12 cellular contexts compared by ENCODE assay signal in genomic region chr1:156101880-156102279, GRCh38. TPM values are rescaled to one million over a fixed set of nuclear protein-coding genes. Genes with fewer than 3 reads are reported as not detected.
DNase-seq lines count a peak whose midpoint lies in the region; ATAC-seq, FAIRE-seq and TF ChIP-seq lines count a peak whose summit lies in the region.
"Had no signal": no experiment of that assay in that cellular context is flagged by ENCODE, and none has a peak within 500 bp of the region (broad histone marks: within the 10 kb centered on the region; RNA-seq: fewer than 3 reads in every experiment).

No MANE protein-coding gene starts in this region.

- no peak for TF ChIP-seq EP300 in A549 (IDR thresholded peaks at IDR 0.05)
- no peak for TF ChIP-seq EP300 in H1 (IDR thresholded peaks at IDR 0.05; ENCODE audit: borderline replicate concordance in 1 of 2, low read depth in 2 of 2, low read length in 2 of 2)

- H3K27ac Mint-ChIP-seq in HFFc6: peak overlapping the region; percentile 99

- H2BK15ac ChIP-seq in H1 (ENCODE audit: low read length): peak overlapping the region; percentile 90; the same call in 1 of the 2 replicates

- H3K27me3 ChIP-seq in H1 (replicated peaks in 1 of 4; ENCODE audit: control insufficient read depth in 3 of 4, extremely low read depth in 1 of 4, insufficient read depth in 3 of 4, low read length in 3 of 4): no peaks in the 10 kb centered on the region; a peak in 1 of 7 replicates
- no peaks in the 10 kb centered on the region for H3K27me3 ChIP-seq in osteoblast (ENCODE audit: insufficient read depth, low read length)

- H3K23ac ChIP-seq in H1 (ENCODE audit: insufficient read length): no peak overlapping the region

- H3K36me3 ChIP-seq in H1 (ENCODE audit: control insufficient read depth in 2 of 4, insufficient read depth in 4 of 4, low read length in 3 of 4): no peaks in the 10 kb centered on the region
- H3K36me3 ChIP-seq in osteoblast (ENCODE audit: insufficient read depth, low read length): no peaks in the 10 kb centered on the region

- no peak overlapping the region for H3K9ac ChIP-seq in H1 (replicated peaks in 1 of 4; ENCODE audit: extremely low read depth in 1 of 4, low read depth in 3 of 4, low read length in 3 of 4)

- H3K9me3 ChIP-seq in A549 (no peaks in the 10 kb centered on the region), H1 (ENCODE audit: insufficient read depth in 2 of 2, low read depth in 1 of 2, low read length in 1 of 2) (no peaks in the 10 kb centered on the region), osteoblast (ENCODE audit: low read depth, low read length) (no peaks in the 10 kb centered on the region)

- H2AK5ac ChIP-seq in H1 (ENCODE audit: low read depth, low read length): 0 out of 2 replicates have a peak overlapping the region, but pooled peaks have one; percentile 55

- WGBS in A549 (ENCODE audit: missing lambda C conversion rate): 58% methylated on average over 6 of the region's 6 CpGs
- WGBS in H1 (ENCODE audit: extremely low coverage in 1 of 2, insufficient coverage in 1 of 2, insufficient read length in 1 of 2, insufficient replicate concordance in 2 of 2, low coverage in 1 of 2, low lambda C conversion rate in 2 of 2, missing lambda C conversion rate in 1 of 2), 2 experiments: 83% methylated on average over 6 of the region's 6 CpGs; no CpG with 5 or more reads in 1 of the 2 experiments

- no peak overlapping the region for H3K56ac ChIP-seq in H1 (replicated peaks; ENCODE audit: insufficient read length, low read depth, low read length)

- ATAC-seq in A549: no peak
- no peak for ATAC-seq in omental fat pad (ENCODE audit: low FRiP score)

- H4K20me1 ChIP-seq in H1 (replicated peaks in 1 of 2; ENCODE audit: control insufficient read depth in 1 of 2, insufficient read depth in 2 of 2, low read length in 2 of 2) (peaks cover 0 to 6% of the 10 kb centered on the region in 2 experiments), osteoblast (ENCODE audit: insufficient read depth, low read length) (no peaks in the 10 kb centered on the region)

- no peaks in the 10 kb centered on the region; the same call in 1 of the 2 replicates for H3K36me3 Mint-ChIP-seq in HFFc6 (ENCODE audit: low read depth)

- POLR2A ChIA-PET in A549 (lab: Yijun Ruan, JAX) (interaction anchor here (1.2 to 3.0 kb wide), 2 partner anchors 13 to 28 kb away, joined by 3 to 15 read pairs; partner anchors contain the start of gene LMNA), H1 (lab: Charles Lee; ENCODE audit: partially characterized antibody) (interaction anchor here (0.7 to 29.6 kb wide), 6 partner anchors 10 to 111 kb away, joined by 3 to 763 read pairs (median 4); partner anchors contain the start of genes LMNA, MEX3A and PMF1)

- CTCF ChIA-PET in A549 (lab: Yijun Ruan, JAX): interaction anchor here (1.2 to 29.4 kb wide), 5 partner anchors 10 to 122 kb away, joined by 4 to 2239 read pairs (median 8); partner anchors contain the start of genes LMNA and SEMA4A
- CTCF ChIA-PET in H1 (lab: Charles Lee; ENCODE audit: partially characterized antibody): interaction anchor here (0.6 to 29.5 kb wide), 8 partner anchors 6 to 118 kb away, joined by 3 to 1994 read pairs (median 3); partner anchors contain the start of genes LMNA, MEX3A and PMF1

- no peak overlapping the region for H4K91ac ChIP-seq in H1 (replicated peaks; ENCODE audit: insufficient read length, low read length)

- H3K4me1 ChIP-seq in A549: peaks cover 75% of the 10 kb centered on the region
- peaks cover under 1 to 33% (median 27%) of the 10 kb centered on the region in 4 experiments for H3K4me1 ChIP-seq in H1 (replicated peaks in 1 of 4; ENCODE audit: control insufficient read depth in 3 of 4, insufficient read depth in 4 of 4, low read length in 3 of 4)
- H3K4me1 ChIP-seq in osteoblast (ENCODE audit: insufficient read depth, low read length): peaks cover 63% of the 10 kb centered on the region

- H3K9me3 Mint-ChIP-seq in HFFc6: no peaks in the 10 kb centered on the region

- FAIRE-seq in A549 (lab: Jason Lieb, UNC) (no peak), H1 (lab: Jason Lieb, UNC) (no peak)

- H2AFZ ChIP-seq in H1 (ENCODE audit: low read length) (no peak overlapping the region), osteoblast (ENCODE audit: low read length) (no peak overlapping the region)

- no peak overlapping the region for H2BK20ac ChIP-seq in H1 (ENCODE audit: low read length)

- peaks cover 83% of the 10 kb centered on the region for H3K4me1 Mint-ChIP-seq in HFFc6 (ENCODE audit: low read depth)

- no peak overlapping the region for H3K4me3 Mint-ChIP-seq in HFFc6

- TF ChIP-seq POLR2A in A549 (IDR thresholded peaks at IDR 0.05; ENCODE audit: low read length): no peak
- no peak for TF ChIP-seq POLR2A in H1 (IDR thresholded peaks at IDR 0.05; ENCODE audit: control extremely low read depth in 1 of 2, low read depth in 2 of 2, low read length in 2 of 2)

- TF ChIP-seq CTCF in A549 (IDR thresholded peaks at IDR 0.05) (no peak), HFFc6 (IDR thresholded peaks at IDR 0.05) (no peak), H1 (IDR thresholded peaks at IDR 0.05; ENCODE audit: control extremely low read depth in 1 of 3, insufficient read depth in 1 of 3, low read depth in 1 of 3, low read length in 3 of 3) (no peak), osteoblast (IDR thresholded peaks at IDR 0.05; ENCODE audit: extremely low read depth, low read depth, low read length) (no peak), omental fat pad (IDR thresholded peaks at IDR 0.05) (no peak), foreskin fibroblast (IDR thresholded peaks at IDR 0.05; ENCODE audit: low read depth, low read length) (no peak)

- no peak overlapping the region for H3K14ac ChIP-seq in H1 (ENCODE audit: insufficient read length)

- peak overlapping the region; percentile 43 for H3K4me2 ChIP-seq in A549
- no peak overlapping the region for H3K4me2 ChIP-seq in H1 (ENCODE audit: insufficient read depth in 1 of 2, low read depth in 2 of 2, low read length in 2 of 2)
- no peak overlapping the region for H3K4me2 ChIP-seq in osteoblast (ENCODE audit: insufficient read depth, low read length)

- 0 out of 2 replicates have a peak overlapping the region, but pooled peaks have one; percentile 8 for H2BK5ac ChIP-seq in H1 (ENCODE audit: low read depth, low read length)

- H3K27ac ChIP-seq in A549: peak overlapping the region; percentile 48 to 92; a peak in 5 of 6 replicates
- no peak overlapping the region for H3K27ac ChIP-seq in H1 (ENCODE audit: low read depth, low read length)
- H3K27ac ChIP-seq in osteoblast (ENCODE audit: low read depth, low read length): peak overlapping the region; percentile 97

- DNase-seq in A549 (ENCODE audit: low read depth in 1 of 2, low spot score in 1 of 2): no peak
- no peak for DNase-seq in HFFc6
- no peak for DNase-seq in H1 (ENCODE audit: low read depth in 1 of 2, low spot score in 2 of 2)
- DNase-seq in osteoblast (ENCODE audit: insufficient read length, low spot score, missing footprints): no peak
- no peak for DNase-seq in omental fat pad (ENCODE audit: low spot score)
- DNase-seq in foreskin fibroblast: no peak
- no peak for DNase-seq in cerebellar nuclear complex (lab: John Stamatoyannopoulos, UW)
- DNase-seq in activated T-cell treated with anti-CD3 and anti-CD28 coated beads, Interleukin-2, amount 50 U/mL, for 1 hour: no peak
- DNase-seq: activated CD4-positive, alpha-beta T cell treated with anti-CD3 and anti-CD28 coated beads for 1 hour; GDM1; SW 1271 had no signal

- no peak overlapping the region for H3K4ac ChIP-seq in H1 (replicated peaks; ENCODE audit: insufficient read length, low read depth, low read length)

- H3K79me2 ChIP-seq in H1 (ENCODE audit: control insufficient read depth in 1 of 2, insufficient read depth in 2 of 2, low read length in 2 of 2) (no peaks in the 10 kb centered on the region), osteoblast (ENCODE audit: insufficient read depth, low read length) (peaks cover 17% of the 10 kb centered on the region)

- peaks cover 7% of the 10 kb centered on the region; the same call in 1 of the 2 replicates for H3K23me2 ChIP-seq in H1 (ENCODE audit: low read depth, low read length)

- TF ChIP-seq RAD21 in A549 (conservative IDR thresholded peaks at IDR 0.05 in 1 of 2, IDR thresholded peaks at IDR 0.05 in 1 of 2) (no peak), H1 (IDR thresholded peaks at IDR 0.05 in 1 of 2, conservative IDR thresholded peaks at IDR 0.05 in 1 of 2; ENCODE audit: low read depth in 2 of 2, low read length in 2 of 2) (no peak)

- no peak overlapping the region for H4K8ac ChIP-seq in H1 (ENCODE audit: extremely low read depth, insufficient read depth, low read length)

- H3K4me3 ChIP-seq in A549 (no peak overlapping the region), H1 (ENCODE audit: extremely low read depth in 1 of 4, insufficient read depth in 2 of 4, low read depth in 3 of 4, low read length in 4 of 4) (no peak overlapping the region), osteoblast (ENCODE audit: insufficient read depth, low read length) (no peak overlapping the region), foreskin fibroblast (ENCODE audit: low read depth in 1 of 2, low read length in 2 of 2) (no peak overlapping the region)

- peaks cover 2% of the 10 kb centered on the region; the same call in 1 of the 2 replicates for H3K79me1 ChIP-seq in H1 (ENCODE audit: low read depth, low read length)

- no peak overlapping the region for H4K5ac ChIP-seq in H1 (ENCODE audit: insufficient read length, low read depth, low read length)

- peak overlapping the region; percentile 86 for H2BK12ac ChIP-seq in H1 (ENCODE audit: low read depth, low read length)

- peaks cover 5% of the 10 kb centered on the region for H3K27me3 Mint-ChIP-seq in HFFc6 (ENCODE audit: insufficient read depth)

- H2BK120ac ChIP-seq in H1 (replicated peaks; ENCODE audit: low read depth, low read length): no peak overlapping the region

- H3K18ac ChIP-seq in H1 (ENCODE audit: extremely low read depth, low read length): 0 out of 2 replicates have a peak overlapping the region, but pooled peaks have one; percentile 36

RNA-seq across cellular contexts. Expression of gene LMNA, which starts 12.6 kb away (rescaled TPM):
- 155 and 214 TPM in 2 replicates for polyA plus RNA-seq in A549 (2011; rRNA removed)
- 353 and 498 TPM in 2 replicates for polyA plus RNA-seq in A549 (2012; cell fraction: cytosol; rRNA removed)
- 1,197 and 1,289 TPM in 2 replicates for polyA plus RNA-seq in A549 (2012; cell fraction: nucleus; rRNA removed)
- 286 to 310 TPM (median 288 TPM) in 3 replicates for polyA plus RNA-seq in A549 (2017; fragmentation: RNase III; extraction: RNeasy Plus Mini Kit Qiagen cat#74134 plus additional on column Dnase treatment)
- polyA minus RNA-seq in A549 (2011; rRNA and poly(A)+ RNA removed): 151 and 242 TPM in 2 replicates
- total RNA-seq in HFFc6 (2021; fragmentation: NEBNext Ultra II Directional; extraction: Animal tissue kit (Norgen Biotek cat#: 25700)): 1,000 to 10,000 TPM; 1,238 to 1,664 (median 1,535) TPM
- total RNA-seq in H1 (2021; fragmentation: NEBNext Ultra II Directional; extraction: Animal tissue kit (Norgen Biotek cat#: 25700)): 46.8 and 48.0 TPM in 2 replicates
- 25.8 and 38.3 TPM in 2 replicates for polyA plus RNA-seq in H1 (2011; rRNA removed)
- 33.6 TPM for polyA plus RNA-seq in H1 (2011; cell fraction: cytosol; rRNA removed)
- polyA plus RNA-seq in H1 (2011; cell fraction: nucleus; rRNA removed): 78.1 TPM
- 36.7 to 43.4 TPM (median 39.1 TPM) in 4 replicates for polyA plus RNA-seq in H1 (2012, experiment 1 of 2)
- polyA plus RNA-seq in H1 (2012, experiment 2 of 2): 56.7 TPM
- polyA plus RNA-seq in H1 (2013, experiment 1 of 2): 34.7 TPM
- 32.6 TPM for polyA plus RNA-seq in H1 (2013, experiment 2 of 2)
- 15.1 and 20.9 TPM in 2 replicates for polyA minus RNA-seq in H1 (2011; rRNA and poly(A)+ RNA removed)
- polyA minus RNA-seq in H1 (2011; cell fraction: cytosol; rRNA and poly(A)+ RNA removed): 33.7 TPM
- 28.1 TPM for polyA minus RNA-seq in H1 (2011; cell fraction: nucleus; rRNA and poly(A)+ RNA removed)
- total RNA-seq in osteoblast: 774 and 854 TPM in 2 replicates
- 1,000 to 10,000 TPM in 1 of 4 donors, 100 to 1,000 TPM in 3; 288 to 1,820 (median 589) TPM for total RNA-seq in omental fat pad

RNA-seq across cellular contexts. Expression of gene MEX3A, which starts 19.6 kb away (rescaled TPM):
- polyA plus RNA-seq in A549 (2011; rRNA removed) (1.8 and 2.4 TPM in 2 replicates), A549 (2017; fragmentation: RNase III; extraction: RNeasy Plus Mini Kit Qiagen cat#74134 plus additional on column Dnase treatment) (3.3 to 4.9 TPM (median 4.4 TPM) in 3 replicates), H1 (2011; rRNA removed) (34.1 and 43.5 TPM in 2 replicates)
- 3.2 and 3.9 TPM in 2 replicates for polyA plus RNA-seq in A549 (2012; cell fraction: cytosol; rRNA removed)
- polyA plus RNA-seq in A549 (2012; cell fraction: nucleus; rRNA removed): 2.2 and 3.9 TPM in 2 replicates
- polyA minus RNA-seq in A549 (2011; rRNA and poly(A)+ RNA removed): 2.4 and 2.8 TPM in 2 replicates
- 1 to 10 TPM; 1.4 to 3.1 (median 2.2) TPM for total RNA-seq in HFFc6 (2021; fragmentation: NEBNext Ultra II Directional; extraction: Animal tissue kit (Norgen Biotek cat#: 25700))
- 52.4 and 54.7 TPM in 2 replicates for total RNA-seq in H1 (2021; fragmentation: NEBNext Ultra II Directional; extraction: Animal tissue kit (Norgen Biotek cat#: 25700))
- 30.7 TPM for polyA plus RNA-seq in H1 (2011; cell fraction: cytosol; rRNA removed)
- polyA plus RNA-seq in H1 (2011; cell fraction: nucleus; rRNA removed): 122 TPM
- 42.2 to 51.4 TPM (median 46.7 TPM) in 4 replicates for polyA plus RNA-seq in H1 (2012, experiment 1 of 2)
- 37.7 TPM for polyA plus RNA-seq in H1 (2012, experiment 2 of 2)
- polyA plus RNA-seq in H1 (2013, experiment 1 of 2): 50.4 TPM
- 45.1 TPM for polyA plus RNA-seq in H1 (2013, experiment 2 of 2)
- 43.0 and 47.3 TPM in 2 replicates for polyA minus RNA-seq in H1 (2011; rRNA and poly(A)+ RNA removed)
- polyA minus RNA-seq in H1 (2011; cell fraction: cytosol; rRNA and poly(A)+ RNA removed): 55.2 TPM
- 107 TPM for polyA minus RNA-seq in H1 (2011; cell fraction: nucleus; rRNA and poly(A)+ RNA removed)
- total RNA-seq in osteoblast (0.88 and 1.1 TPM in 2 replicates), omental fat pad (under 1 TPM; 0.56 to 0.96 (median 0.66) TPM)

RNA-seq across cellular contexts. Expression of gene RAB25, which starts 40.9 kb away (rescaled TPM):
- polyA plus RNA-seq in A549 (2011; rRNA removed) (0.11 TPM in 1 of 2 replicates, not detected in the other), A549 (2017; fragmentation: RNase III; extraction: RNeasy Plus Mini Kit Qiagen cat#74134 plus additional on column Dnase treatment) (not detected in 3 replicates), H1 (2011; rRNA removed) (98.2 and 117 TPM in 2 replicates)
- polyA plus RNA-seq in A549 (2012; cell fraction: cytosol; rRNA removed): 0.10 and 0.34 TPM in 2 replicates
- polyA plus RNA-seq in A549 (2012; cell fraction: nucleus; rRNA removed): 0.40 and 0.49 TPM in 2 replicates
- not detected in 2 replicates for polyA minus RNA-seq in A549 (2011; rRNA and poly(A)+ RNA removed)
- not detected for total RNA-seq in HFFc6 (2021; fragmentation: NEBNext Ultra II Directional; extraction: Animal tissue kit (Norgen Biotek cat#: 25700))
- total RNA-seq in H1 (2021; fragmentation: NEBNext Ultra II Directional; extraction: Animal tissue kit (Norgen Biotek cat#: 25700)): 34.8 and 38.5 TPM in 2 replicates
- 110 TPM for polyA plus RNA-seq in H1 (2011; cell fraction: cytosol; rRNA removed)
- polyA plus RNA-seq in H1 (2011; cell fraction: nucleus; rRNA removed): 61.3 TPM
- polyA plus RNA-seq in H1 (2012, experiment 1 of 2): 66.9 to 78.3 TPM (median 74.1 TPM) in 4 replicates
- polyA plus RNA-seq in H1 (2012, experiment 2 of 2): 91.5 TPM
- polyA plus RNA-seq in H1 (2013, experiment 1 of 2): 48.0 TPM
- polyA plus RNA-seq in H1 (2013, experiment 2 of 2): 50.7 TPM
- 50.6 and 52.5 TPM in 2 replicates for polyA minus RNA-seq in H1 (2011; rRNA and poly(A)+ RNA removed)
- polyA minus RNA-seq in H1 (2011; cell fraction: cytosol; rRNA and poly(A)+ RNA removed): 24.8 TPM
- 19.2 TPM for polyA minus RNA-seq in H1 (2011; cell fraction: nucleus; rRNA and poly(A)+ RNA removed)
- total RNA-seq in osteoblast (not detected in 2 replicates), omental fat pad (under 1 TPM in 1 of 4 donors, not detected in 3; 0.84 TPM)
- total RNA-seq: myocyte had no signal

RNA-seq across cellular contexts. Expression of gene LAMTOR2, which starts 47.3 kb away (rescaled TPM):
- polyA plus RNA-seq in A549 (2011; rRNA removed) (63.0 and 71.4 TPM in 2 replicates), A549 (2017; fragmentation: RNase III; extraction: RNeasy Plus Mini Kit Qiagen cat#74134 plus additional on column Dnase treatment) (151 to 171 TPM (median 166 TPM) in 3 replicates), H1 (2011; rRNA removed) (122 and 131 TPM in 2 replicates)
- 203 and 211 TPM in 2 replicates for polyA plus RNA-seq in A549 (2012; cell fraction: cytosol; rRNA removed)
- polyA plus RNA-seq in A549 (2012; cell fraction: nucleus; rRNA removed): 78.2 and 83.5 TPM in 2 replicates
- 47.1 and 58.2 TPM in 2 replicates for polyA minus RNA-seq in A549 (2011; rRNA and poly(A)+ RNA removed)
- 10 to 100 TPM; 48.5 to 73.6 (median 62.5) TPM for total RNA-seq in HFFc6 (2021; fragmentation: NEBNext Ultra II Directional; extraction: Animal tissue kit (Norgen Biotek cat#: 25700))
- total RNA-seq in H1 (2021; fragmentation: NEBNext Ultra II Directional; extraction: Animal tissue kit (Norgen Biotek cat#: 25700)): 50.5 and 54.7 TPM in 2 replicates
- 109 TPM for polyA plus RNA-seq in H1 (2011; cell fraction: cytosol; rRNA removed)
- 74.9 TPM for polyA plus RNA-seq in H1 (2011; cell fraction: nucleus; rRNA removed)
- 77.2 to 105 TPM (median 92.7 TPM) in 4 replicates for polyA plus RNA-seq in H1 (2012, experiment 1 of 2)
- 70.5 TPM for polyA plus RNA-seq in H1 (2012, experiment 2 of 2)
- 63.5 TPM for polyA plus RNA-seq in H1 (2013, experiment 1 of 2)
- polyA plus RNA-seq in H1 (2013, experiment 2 of 2): 69.2 TPM
- polyA minus RNA-seq in H1 (2011; rRNA and poly(A)+ RNA removed): 18.2 and 23.3 TPM in 2 replicates
- polyA minus RNA-seq in H1 (2011; cell fraction: cytosol; rRNA and poly(A)+ RNA removed): 14.1 TPM
- 22.4 TPM for polyA minus RNA-seq in H1 (2011; cell fraction: nucleus; rRNA and poly(A)+ RNA removed)
- total RNA-seq in osteoblast (36.6 and 40.1 TPM in 2 replicates), omental fat pad (10 to 100 TPM; 45.8 to 74.3 (median 65.0) TPM)

RNA-seq across cellular contexts. Expression of gene UBQLN4, which starts 48.3 kb away (rescaled TPM):
- polyA plus RNA-seq in A549 (2011; rRNA removed) (42.0 and 47.6 TPM in 2 replicates), A549 (2017; fragmentation: RNase III; extraction: RNeasy Plus Mini Kit Qiagen cat#74134 plus additional on column Dnase treatment) (36.5 to 39.1 TPM (median 38.2 TPM) in 3 replicates), H1 (2011; rRNA removed) (47.8 and 52.0 TPM in 2 replicates)
- 35.5 and 45.0 TPM in 2 replicates for polyA plus RNA-seq in A549 (2012; cell fraction: cytosol; rRNA removed)
- 58.9 and 60.0 TPM in 2 replicates for polyA plus RNA-seq in A549 (2012; cell fraction: nucleus; rRNA removed)
- 57.8 TPM in 2 replicates for polyA minus RNA-seq in A549 (2011; rRNA and poly(A)+ RNA removed)
- 10 to 100 TPM; 31.6 to 36.0 (median 32.9) TPM for total RNA-seq in HFFc6 (2021; fragmentation: NEBNext Ultra II Directional; extraction: Animal tissue kit (Norgen Biotek cat#: 25700))
- total RNA-seq in H1 (2021; fragmentation: NEBNext Ultra II Directional; extraction: Animal tissue kit (Norgen Biotek cat#: 25700)): 37.7 and 39.8 TPM in 2 replicates
- polyA plus RNA-seq in H1 (2011; cell fraction: cytosol; rRNA removed): 40.8 TPM
- polyA plus RNA-seq in H1 (2011; cell fraction: nucleus; rRNA removed): 76.1 TPM
- 42.4 to 49.0 TPM (median 44.7 TPM) in 4 replicates for polyA plus RNA-seq in H1 (2012, experiment 1 of 2)
- polyA plus RNA-seq in H1 (2012, experiment 2 of 2): 40.6 TPM
- 26.1 TPM for polyA plus RNA-seq in H1 (2013, experiment 1 of 2)
- polyA plus RNA-seq in H1 (2013, experiment 2 of 2): 26.7 TPM
- polyA minus RNA-seq in H1 (2011; rRNA and poly(A)+ RNA removed): 48.9 and 53.6 TPM in 2 replicates
- polyA minus RNA-seq in H1 (2011; cell fraction: cytosol; rRNA and poly(A)+ RNA removed): 31.0 TPM
- polyA minus RNA-seq in H1 (2011; cell fraction: nucleus; rRNA and poly(A)+ RNA removed): 29.2 TPM
- total RNA-seq in osteoblast (10.6 and 13.0 TPM in 2 replicates), omental fat pad (10 to 100 TPM; 16.2 to 24.5 (median 18.6) TPM)

Comparison
In these comparisons a context has a peak if more than half of its experiments do, and no peak if none do; other contexts are left out.
1. RNA of gene MEX3A, which starts 19.6 kb away (total RNA-seq): 52.4 to 54.7 TPM in H1; 1.4 to 3.1 TPM in HFFc6, 0.88 to 1.1 TPM in osteoblast and 0.56 to 0.96 TPM in omental fat pad; every median in the first group is over 10 times any median in the second.
2. RNA of gene RAB25, which starts 40.9 kb away (total RNA-seq): 34.8 to 38.5 TPM in H1; not detected in HFFc6, not detected in osteoblast and 0.84 TPM in omental fat pad; every median in the first group is over 10 times any median in the second.